19 cellular contexts compared by ENCODE assay signal in genomic region chr7:82578430-82578829, GRCh38.
A peak's percentile ranks its signal among the peaks of the same experiment; 100 is the strongest.
DNase-seq lines count a peak whose midpoint lies in the region; ATAC-seq and TF ChIP-seq lines count a peak whose summit lies in the region.
"Had no signal": no experiment of that assay in that cellular context is flagged by ENCODE, and none has a peak within 500 bp of the region (broad histone marks: within the 10 kb centered on the region; RNA-seq: fewer than 3 reads in every experiment).

No MANE protein-coding gene starts in this region.

- no peaks in the 10 kb centered on the region for H3K27me3 Mint-ChIP-seq in natural killer cell (ENCODE audit: low read depth in 2 of 2)
- H3K27me3 Mint-ChIP-seq: activated naive CD4-positive, alpha-beta T cell treated with anti-CD3 and anti-CD28 coated beads, Interleukin-2, amount 10 ng/mL, durations not matched to agents 7 days and 5 days; effector memory CD8-positive, alpha-beta T cell had no signal

- TF ChIP-seq CTCF in AG10803 (conservative IDR thresholded peaks at IDR 0.05; ENCODE audit: low read length) (no peak), body of pancreas (IDR thresholded peaks at IDR 0.05) (no peak), natural killer cell (IDR thresholded peaks at IDR 0.05) (no peak)

- no peak overlapping the region for H3K14ac ChIP-seq in trophoblast cell (ENCODE audit: low read length)

- H3K9me3 Mint-ChIP-seq in natural killer cell: peaks cover 0 to 2% of the 10 kb centered on the region in 2 donors
- H3K9me3 Mint-ChIP-seq: activated naive CD4-positive, alpha-beta T cell treated with anti-CD3 and anti-CD28 coated beads, Interleukin-2, amount 10 ng/mL, durations not matched to agents 7 days and 5 days had no signal

- H3K4me3 Mint-ChIP-seq in natural killer cell: no peak overlapping the region
- H3K4me3 Mint-ChIP-seq: activated naive CD4-positive, alpha-beta T cell treated with anti-CD3 and anti-CD28 coated beads, Interleukin-2, amount 10 ng/mL, durations not matched to agents 7 days and 5 days; brain; effector memory CD8-positive, alpha-beta T cell had no signal

- no peak overlapping the region for H3K4ac ChIP-seq in trophoblast cell (ENCODE audit: low read depth, low read length)

- H3K79me2 ChIP-seq in trophoblast cell (ENCODE audit: control insufficient read depth, insufficient read depth, low read length, poor library complexity): no peaks in the 10 kb centered on the region

- H3K4me3 ChIP-seq in AG10803 (ENCODE audit: low read length) (no peak overlapping the region), body of pancreas (no peak overlapping the region), trophoblast cell (ENCODE audit: low read depth, low read length) (no peak overlapping the region)
- H3K4me3 ChIP-seq: gastrocnemius medialis, sigmoid colon had no signal

- H3K27me3 ChIP-seq in body of pancreas (no peaks in the 10 kb centered on the region), trophoblast cell (ENCODE audit: insufficient read depth, low read length) (no peaks in the 10 kb centered on the region)
- H3K27me3 ChIP-seq: gastrocnemius medialis, sigmoid colon had no signal

- H4K12ac ChIP-seq in trophoblast cell (ENCODE audit: low read depth, low read length): no peak overlapping the region

- no peak overlapping the region for H3K27ac Mint-ChIP-seq in natural killer cell
- H3K27ac Mint-ChIP-seq: activated naive CD4-positive, alpha-beta T cell treated with anti-CD3 and anti-CD28 coated beads, Interleukin-2, amount 10 ng/mL, durations not matched to agents 7 days and 5 days; brain; effector memory CD8-positive, alpha-beta T cell had no signal

- no peaks in the 10 kb centered on the region for H3K79me1 ChIP-seq in trophoblast cell (ENCODE audit: low read length)

- peak; percentile 68 for ATAC-seq in body of pancreas
- no peak for ATAC-seq in natural killer cell
- ATAC-seq: effector memory CD8-positive, alpha-beta T cell; gastrocnemius medialis; left lobe of liver had no signal

- no peak overlapping the region for H3K23ac ChIP-seq in trophoblast cell (ENCODE audit: low read length)

- H3K27ac ChIP-seq in body of pancreas (no peak overlapping the region), trophoblast cell (ENCODE audit: low read depth, low read length) (no peak overlapping the region)
- H3K27ac ChIP-seq: gastrocnemius medialis, sigmoid colon had no signal

- no peak overlapping the region for H2BK5ac ChIP-seq in trophoblast cell (ENCODE audit: low read depth, low read length, poor library complexity)

- H4K91ac ChIP-seq in trophoblast cell (ENCODE audit: low read depth, low read length): no peak overlapping the region

- WGBS in body of pancreas, 2 donors: 19 to 28% methylated on average over 1 of the region's 1 CpG
- whole genome bisulfite sequencing in trophoblast cell (ENCODE audit: extremely low coverage, insufficient coverage, insufficient read length): no CpG with 5 or more reads among the region's 1 CpG

- no peak overlapping the region for H2AK5ac ChIP-seq in trophoblast cell (ENCODE audit: low read length)

- H2BK12ac ChIP-seq in trophoblast cell (ENCODE audit: low read length): no peak overlapping the region

- no peaks in the 10 kb centered on the region for H3K4me1 Mint-ChIP-seq in natural killer cell
- H3K4me1 Mint-ChIP-seq: activated naive CD4-positive, alpha-beta T cell treated with anti-CD3 and anti-CD28 coated beads, Interleukin-2, amount 10 ng/mL, durations not matched to agents 7 days and 5 days; brain had no signal

- DNase-seq in AG10803 (ENCODE audit: low read depth): peak; percentile 3
- peak; percentile 68 for DNase-seq in LHCN-M2 (ENCODE audit: low read depth)
- DNase-seq in body of pancreas: no peak
- DNase-seq in hepatic stellate cell (ENCODE audit: low spot score): peak; percentile 20
- no peak for DNase-seq in activated naive CD4-positive, alpha-beta T cell (lab: John Stamatoyannopoulos, UW)
- DNase-seq in stimulated activated CD4-positive, alpha-beta T cell treated with anti-CD3 and anti-CD28 coated beads, Interleukin-15, amount 100 ng/mL, for 24 hours: no peak
- no peak for DNase-seq in trophoblast cell
- no peak for DNase-seq in natural killer cell
- DNase-seq: activated CD4-positive, alpha-beta T cell treated with anti-CD3 and anti-CD28 coated beads, Interleukin-2, amount 50 U/mL, for 4 hours; activated naive CD4-positive, alpha-beta T cell treated with anti-CD3 and anti-CD28 coated beads, Interleukin-2, amount 10 ng/mL, durations not matched to agents 7 days and 5 days; effector memory CD8-positive, alpha-beta T cell; gastrocnemius medialis; NCI-H774; nucleus accumbens; sigmoid colon; stimulated activated CD4-positive, alpha-beta T cell treated with anti-CD3 and anti-CD28 coated beads, Interleukin-4, amount 100 ng/mL, for 1 hour; substantia nigra had no signal

- H3K4me1 ChIP-seq in body of pancreas (no peaks in the 10 kb centered on the region), trophoblast cell (ENCODE audit: control insufficient read depth in 1 of 2, insufficient read depth in 2 of 2, low read length in 2 of 2) (no peaks in the 10 kb centered on the region)
- H3K4me1 ChIP-seq: gastrocnemius medialis, sigmoid colon had no signal

- no peak overlapping the region for H2AFZ ChIP-seq in trophoblast cell (ENCODE audit: insufficient read depth, low read length, poor library complexity)

- H3K36me3 ChIP-seq in body of pancreas (replicated peaks in 1 of 2; ENCODE audit: insufficient read depth in 1 of 2, low read depth in 2 of 2) (no peaks in the 10 kb centered on the region), trophoblast cell (ENCODE audit: control insufficient read depth in 1 of 2, insufficient read depth in 2 of 2, low read length in 2 of 2) (no peaks in the 10 kb centered on the region)
- H3K36me3 ChIP-seq: gastrocnemius medialis, sigmoid colon had no signal

- H4K8ac ChIP-seq in trophoblast cell (ENCODE audit: low read depth, low read length): no peak overlapping the region

- H2BK120ac ChIP-seq in trophoblast cell (ENCODE audit: insufficient read depth, low read length, poor library complexity): no peak overlapping the region

- H3K9ac ChIP-seq in trophoblast cell (ENCODE audit: low read length): no peak overlapping the region

- TF ChIP-seq POLR2A in body of pancreas (IDR thresholded peaks at IDR 0.05): no peak

- no peak overlapping the region for H3K4me2 ChIP-seq in trophoblast cell (ENCODE audit: low read length)

- intact Hi-C loops in body of pancreas (cut with DNase I): no loop called here
- intact Hi-C loops in natural killer cell (cut with micrococcal nuclease): loop anchor here (10.0 kb wide), 2 partner anchors 534 to 1094 kb away; no protein-coding TSS in a partner anchor

- H3K36me3 Mint-ChIP-seq in natural killer cell: no peaks in the 10 kb centered on the region
- H3K36me3 Mint-ChIP-seq: activated naive CD4-positive, alpha-beta T cell treated with anti-CD3 and anti-CD28 coated beads, Interleukin-2, amount 10 ng/mL, durations not matched to agents 7 days and 5 days; brain had no signal

- H3K18ac ChIP-seq in trophoblast cell (ENCODE audit: low read length): no peak overlapping the region

- H3K9me3 ChIP-seq in body of pancreas: no peaks in the 10 kb centered on the region
- H3K9me3 ChIP-seq in trophoblast cell (ENCODE audit: insufficient read depth, low read depth, low read length): no peaks in the 10 kb centered on the region
- H3K9me3 ChIP-seq: gastrocnemius medialis, sigmoid colon had no signal

Comparison
In these comparisons a context has a peak if more than half of its experiments do, and no peak if none do; other contexts are left out.
1. DNase-seq: peak in AG10803 (single experiment), LHCN-M2 (single experiment) and hepatic stellate cell (single experiment); none in body of pancreas (0 of 4), activated naive CD4-positive, alpha-beta T cell (0 of 4), stimulated activated CD4-positive, alpha-beta T cell treated with anti-CD3 and anti-CD28 coated beads, Interleukin-15, amount 100 ng/mL, for 24 hours (single experiment), trophoblast cell (0 of 2) and natural killer cell (single experiment).